Comparison of ENCODE assay signal across 17 cellular contexts in genomic region chr2:117936871-117937428, GRCh38.
DNase-seq lines count a peak whose midpoint lies in the region; ATAC-seq and TF ChIP-seq lines count a peak whose summit lies in the region.
"Had no signal": no experiment of that assay in that cellular context is flagged by ENCODE, and none has a peak within 500 bp of the region (broad histone marks: within the 10 kb centered on the region; RNA-seq: fewer than 3 reads in every experiment).

No MANE protein-coding gene starts in this region.

- H3K9me3 ChIP-seq in psoas muscle = no peaks in the 10 kb centered on the region
- H3K9me3 ChIP-seq: BLaER1 had no signal

- no peak overlapping the region for H3K4me3 ChIP-seq in psoas muscle
- H3K4me3 ChIP-seq: BLaER1 had no signal

- WGBS in psoas muscle, 3 donors = 20 to 42% (median 34%) methylated on average over 5 of the region's 5 CpGs

- H3K9me3 Mint-ChIP-seq in endothelial cell (ENCODE audit: unreplicated experiment) = no peaks in the 10 kb centered on the region

- no peaks in the 10 kb centered on the region for H3K27me3 ChIP-seq in psoas muscle (ENCODE audit: insufficient read depth in 3 of 3, low read length in 2 of 3)
- H3K27me3 ChIP-seq: BLaER1 had no signal

- H3K36me3 Mint-ChIP-seq in endothelial cell (ENCODE audit: low read depth, unreplicated experiment) = peaks cover 62% of the 10 kb centered on the region

- H3K27me3 Mint-ChIP-seq in endothelial cell (ENCODE audit: unreplicated experiment) = peaks cover 7% of the 10 kb centered on the region

- H3K4me1 Mint-ChIP-seq in endothelial cell (ENCODE audit: unreplicated experiment) = peaks cover 66% of the 10 kb centered on the region

- peaks cover 13 to 99% of the 10 kb centered on the region in 2 donors for H3K36me3 ChIP-seq in psoas muscle (ENCODE audit: insufficient read depth in 1 of 2, low read depth in 1 of 2)

- H3K27ac Mint-ChIP-seq in endothelial cell (ENCODE audit: unreplicated experiment) = peak overlapping the region; percentile 64

- DNase-seq in EH (ENCODE audit: low read depth) (peak; percentile 25), endothelial cell (ENCODE audit: low spot score) (no peak), inferior parietal cortex (ENCODE audit: extremely low spot score) (peak; percentile 17), psoas muscle (no peak), NCI-H2029 treated with DMSO at 0.1 percent for 48 hours (lab: John Stamatoyannopoulos, UW) (no peak), SK-N-DZ (ENCODE audit: low spot score) (no peak)
- DNase-seq: DMS 273 treated with DMSO at 0.1 percent for 48 hours, H7, Karpas-422, MM.1S, NCI-H1105 treated with DMSO at 0.1 percent for 48 hours, NCI-H187 treated with DMSO at 0.1 percent for 48 hours, NCI-H2171, NCI-H446 treated with DMSO at 0.1 percent for 48 hours, NCI-H774 had no signal

- no peak overlapping the region for H3K4me3 Mint-ChIP-seq in endothelial cell (ENCODE audit: unreplicated experiment)

- intact Hi-C loops in psoas muscle (cut with DNase I) = loop anchor here in 1 of 2 donors (10.0 kb wide), 1 partner anchor 102 kb away; no protein-coding TSS in a partner anchor

- H3K4me1 ChIP-seq in psoas muscle = peaks cover 21% of the 10 kb centered on the region
- H3K4me1 ChIP-seq: BLaER1 had no signal

- no peak overlapping the region for H3K27ac ChIP-seq in psoas muscle
- H3K27ac ChIP-seq: BLaER1 had no signal

- ATAC-seq in psoas muscle (peak in 3 of 4 donors; percentile 46 to 87 (median 79)), GM21528 (IDR thresholded peaks at IDR 0.05; ENCODE audit: low FRiP score, unreplicated experiment) (no peak)

- TF ChIP-seq CTCF in endothelial cell (IDR thresholded peaks at IDR 0.05; ENCODE audit: unreplicated experiment) (no peak), psoas muscle (IDR thresholded peaks at IDR 0.05) (no peak)

Comparison
In these comparisons a context has a peak if more than half of its experiments do, and no peak if none do; other contexts are left out.
1. DNase-seq: peak in EH (single experiment) and inferior parietal cortex (single experiment); none in endothelial cell (single experiment), psoas muscle (0 of 2), NCI-H2029 treated with DMSO at 0.1 percent for 48 hours (single experiment) and SK-N-DZ (single experiment).